ENCODE assay signal across 9 cellular contexts in genomic region chr2:69789762-69790600, GRCh38. TPM values are rescaled to one million over a fixed set of nuclear protein-coding genes. Genes with fewer than 3 reads are reported as not detected.
A peak's percentile ranks its signal among the peaks of the same experiment; 100 is the strongest.
DNase-seq lines count a peak whose midpoint lies in the region; ATAC-seq and TF ChIP-seq lines count a peak whose summit lies in the region.
"Had no signal": no experiment of that assay in that cellular context is flagged by ENCODE, and none has a peak within 500 bp of the region (broad histone marks: within the 10 kb centered on the region; RNA-seq: fewer than 3 reads in every experiment).

No MANE protein-coding gene starts in this region.

- no peaks in the 10 kb centered on the region for H3K9me3 Mint-ChIP-seq in CD4-positive, alpha-beta T cell

- peak overlapping the region in 58 of 59 donors; percentile 43 to 89 (median 78) for H3K27ac ChIP-seq in dorsolateral prefrontal cortex
- H3K27ac ChIP-seq in osteoblast (ENCODE audit: low read depth, low read length): peak overlapping the region; percentile 93
- no peak overlapping the region for H3K27ac ChIP-seq in CD4-positive, alpha-beta T cell (ENCODE audit: low read depth, low read length)

- H3K79me2 ChIP-seq in osteoblast (ENCODE audit: insufficient read depth, low read length): no peaks in the 10 kb centered on the region

- ATAC-seq in GM19463 (IDR thresholded peaks at IDR 0.05; ENCODE audit: unreplicated experiment) (peak; percentile 46), HG03520 (IDR thresholded peaks at IDR 0.05; ENCODE audit: unreplicated experiment) (peak; percentile 26)
- no peak for ATAC-seq in CD4-positive, alpha-beta T cell (ENCODE audit: poor library complexity)

- H3K27me3 ChIP-seq in dorsolateral prefrontal cortex: no peaks in the 10 kb centered on the region
- no peaks in the 10 kb centered on the region for H3K27me3 ChIP-seq in osteoblast (ENCODE audit: insufficient read depth, low read length)
- H3K27me3 ChIP-seq in CD4-positive, alpha-beta T cell (ENCODE audit: control insufficient read depth, insufficient read depth, low read length): no peaks in the 10 kb centered on the region
- H3K27me3 ChIP-seq: pancreas had no signal

- no peaks in the 10 kb centered on the region for H3K9me3 ChIP-seq in osteoblast (ENCODE audit: low read depth, low read length)
- no peaks in the 10 kb centered on the region for H3K9me3 ChIP-seq in CD4-positive, alpha-beta T cell (ENCODE audit: control insufficient read depth, low read length)
- H3K9me3 ChIP-seq: pancreas had no signal

- no peaks in the 10 kb centered on the region for H3K36me3 Mint-ChIP-seq in CD4-positive, alpha-beta T cell (ENCODE audit: low read depth)

- peaks cover 9% of the 10 kb centered on the region for H3K4me1 Mint-ChIP-seq in CD4-positive, alpha-beta T cell (ENCODE audit: low read depth)

- no peak for DNase-seq in dorsolateral prefrontal cortex
- DNase-seq in osteoblast (ENCODE audit: insufficient read length, low spot score, missing footprints): no peak
- DNase-seq in CD4-positive, alpha-beta T cell: no peak
- DNase-seq in NCI-H1417 treated with DMSO at 0.1 percent for 48 hours (lab: John Stamatoyannopoulos, UW): no peak
- DNase-seq in stimulated activated CD4-positive, alpha-beta T cell treated with anti-CD3 and anti-CD28 coated beads, Interleukin-1b, Interleukin-23, amount 100 ng/mL, for 48 hours: no peak
- DNase-seq in activated gamma-delta T cell (lab: John Stamatoyannopoulos, UW): no peak
- DNase-seq: pancreas had no signal

- TF ChIP-seq CTCF in dorsolateral prefrontal cortex (IDR thresholded peaks at IDR 0.05 in 54 of 56, conservative IDR thresholded peaks at IDR 0.05 in 2 of 56; ENCODE audit: low read depth in 1 of 56, partially characterized antibody in 56 of 56) (no peak), osteoblast (IDR thresholded peaks at IDR 0.05; ENCODE audit: extremely low read depth, low read depth, low read length) (no peak)
- no peak for TF ChIP-seq CTCF in CD4-positive, alpha-beta T cell (IDR thresholded peaks at IDR 0.05)

- no peaks in the 10 kb centered on the region for H3K27me3 Mint-ChIP-seq in CD4-positive, alpha-beta T cell

- peak overlapping the region; percentile 39 for H2AFZ ChIP-seq in osteoblast (ENCODE audit: low read length)

- H3K27ac Mint-ChIP-seq in CD4-positive, alpha-beta T cell: no peak overlapping the region

- CTCF ChIA-PET in CD4-positive, alpha-beta T cell (lab: Charles Lee): interaction anchor here (1.3 kb wide), 1 partner anchor 26 kb away, joined by 4 read pairs; no protein-coding TSS in a partner anchor

- no peaks in the 10 kb centered on the region for H3K36me3 ChIP-seq in osteoblast (ENCODE audit: insufficient read depth, low read length)

- H4K20me1 ChIP-seq in osteoblast (ENCODE audit: insufficient read depth, low read length): no peaks in the 10 kb centered on the region

- peak overlapping the region; percentile 66 for H3K4me2 ChIP-seq in osteoblast (ENCODE audit: insufficient read depth, low read length)

- peaks cover 27% of the 10 kb centered on the region for H3K4me1 ChIP-seq in osteoblast (ENCODE audit: insufficient read depth, low read length)

- H3K4me3 Mint-ChIP-seq in CD4-positive, alpha-beta T cell: no peak overlapping the region

- H3K4me3 ChIP-seq in dorsolateral prefrontal cortex (peak overlapping the region in 45 of 59 donors; percentile 0 to 53 (median 28)), osteoblast (ENCODE audit: insufficient read depth, low read length) (no peak overlapping the region)
- H3K4me3 ChIP-seq: pancreas had no signal

- POLR2A ChIA-PET in CD4-positive, alpha-beta T cell (lab: Charles Lee): no interaction called here

- intact Hi-C loops in dorsolateral prefrontal cortex (cut with DNase I): no loop called here
- intact Hi-C loops in CD4-positive, alpha-beta T cell (cut with DNase I, micrococcal nuclease): no loop called here

RNA-seq across cellular contexts. Expression of gene GMCL1, which starts 39.5 kb away (rescaled TPM):
- total RNA-seq in dorsolateral prefrontal cortex: 10 to 100 TPM; 11.5 to 39.4 (median 22.1) TPM
- total RNA-seq in osteoblast: 8.7 and 11.2 TPM in 2 replicates
- total RNA-seq in CD4-positive, alpha-beta T cell: 10 to 100 TPM; 29.7 to 29.8 TPM

RNA-seq across cellular contexts. Expression of gene ANXA4, which starts 48.0 kb away (rescaled TPM):
- 10 to 100 TPM; 19.3 to 78.4 (median 36.1) TPM for total RNA-seq in dorsolateral prefrontal cortex
- 38.4 and 43.9 TPM in 2 replicates for total RNA-seq in osteoblast
- 1 to 10 TPM; 4.0 to 5.3 TPM for total RNA-seq in CD4-positive, alpha-beta T cell
